Comparison of ENCODE assay signal across 28 cellular contexts in genomic region chr2:177188482-177189469, GRCh38.
"Had no signal": no experiment of that assay in that cellular context is flagged by ENCODE, and none has a peak within 500 bp of the region (broad histone marks: within the 10 kb centered on the region; RNA-seq: fewer than 3 reads in every experiment).

No MANE protein-coding gene starts in this region.

- ATAC-seq: activated naive CD8-positive, alpha-beta T cell treated with anti-CD3 and anti-CD28 coated beads, Interleukin-2, amount 50 U/mL, for 24 hours; activated T-cell treated with anti-CD3 and anti-CD28 coated beads, Interleukin-2, amount 50 U/mL, for 4 hours; activated T-helper 17 cell treated with anti-CD3 and anti-CD28 coated beads, Interleukin-2, amount 50 U/mL, for 72 hours; foreskin keratinocyte; naive thymus-derived CD4-positive, alpha-beta T cell; stimulated activated naive B cell treated with anti-CD40 and anti-IgM and Interleukin-4, amounts not matched to agents 10 μg/mL and 1 μg/mL and 100 μg/mL, for 72 hours; T-cell had no signal

- H3K27ac ChIP-seq: esophagus muscularis mucosa, foreskin keratinocyte, parathyroid adenoma, suprapubic skin, tibial artery had no signal

- H3K4me1 ChIP-seq: foreskin keratinocyte, parathyroid adenoma, suprapubic skin, tibial artery had no signal

- H3K27me3 Mint-ChIP-seq: activated naive CD4-positive, alpha-beta T cell treated with anti-CD3 and anti-CD28 coated beads, Interleukin-2, amount 50 U/mL, for 24 hours; activated naive CD8-positive, alpha-beta T cell treated with anti-CD3 and anti-CD28 coated beads, Interleukin-2, amount 50 U/mL, for 24 hours; activated T-helper 17 cell treated with anti-CD3 and anti-CD28 coated beads, Interleukin-2, amount 50 U/mL, for 72 hours; dendritic cell treated with granulocyte-macrophage colony-stimulating factor and Interleukin-4, amounts not matched to agents 40 ng/mL and 50 ng/mL, for 4 days; stimulated activated naive B cell treated with anti-CD40 and anti-IgM and Interleukin-4, amounts not matched to agents 10 μg/mL and 1 μg/mL and 100 μg/mL, for 72 hours had no signal

- H3K4me3 Mint-ChIP-seq: activated naive CD4-positive, alpha-beta T cell treated with anti-CD3 and anti-CD28 coated beads, Interleukin-2, amount 50 U/mL, for 24 hours; activated naive CD8-positive, alpha-beta T cell treated with anti-CD3 and anti-CD28 coated beads, Interleukin-2, amount 50 U/mL, for 24 hours; activated T-cell treated with anti-CD3 and anti-CD28 coated beads, Interleukin-2, amount 50 U/mL, for 4 hours; activated T-helper 17 cell treated with anti-CD3 and anti-CD28 coated beads, Interleukin-2, amount 50 U/mL, for 72 hours; dendritic cell treated with granulocyte-macrophage colony-stimulating factor and Interleukin-4, amounts not matched to agents 40 ng/mL and 50 ng/mL, for 4 days; naive thymus-derived CD4-positive, alpha-beta T cell; neural crest cell; stimulated activated naive B cell treated with anti-CD40 and anti-IgM and Interleukin-4, amounts not matched to agents 10 μg/mL and 1 μg/mL and 100 μg/mL, for 72 hours; T-cell; T-helper 2 cell treated with Interferon-gamma antibody and Interleukin-4, amounts not matched to agents 5 μg/mL and 100 μg/mL, for 36 hours had no signal

- H3K36me3 Mint-ChIP-seq: activated naive CD4-positive, alpha-beta T cell treated with anti-CD3 and anti-CD28 coated beads, Interleukin-2, amount 50 U/mL, for 24 hours; stimulated activated naive B cell treated with anti-CD40 and anti-IgM and Interleukin-4, amounts not matched to agents 10 μg/mL and 1 μg/mL and 100 μg/mL, for 72 hours; T-cell had no signal

- DNase-seq: activated CD4-positive, alpha-beta T cell treated with anti-CD3 and anti-CD28 coated beads for 4 hours; activated CD4-positive, alpha-beta T cell treated with anti-CD3 and anti-CD28 coated beads, Interleukin-2, amount 50 U/mL, for 4 hours; activated CD8-positive, alpha-beta memory T cell treated with anti-CD3 and anti-CD28 coated beads for 24 hours; activated gamma-delta T cell treated with Interleukin-2 at 50 U/mL for 16 hours; activated naive CD8-positive, alpha-beta T cell treated with anti-CD3 and anti-CD28 coated beads, Interleukin-2, amount 50 U/mL, for 24 hours; activated T-cell treated with anti-CD3 and anti-CD28 coated beads, Interleukin-2, amount 50 U/mL, for 4 hours; amygdala; central memory CD4-positive, alpha-beta T cell; effector CD4-positive, alpha-beta T cell; foreskin keratinocyte; heart right ventricle; left ventricle myocardium superior; naive thymus-derived CD4-positive, alpha-beta T cell; occipital lobe; right cardiac atrium; stimulated activated CD4-positive, alpha-beta T cell treated with anti-CD3 and anti-CD28 coated beads, Interleukin-15, amount 100 ng/mL, for 24 hours; stimulated activated CD4-positive, alpha-beta T cell treated with anti-CD3 and anti-CD28 coated beads, Interleukin-2, amount 100 ng/mL, for 24 hours; stimulated activated naive B cell treated with anti-CD40 and anti-IgM and Interleukin-4, amounts not matched to agents 10 μg/mL and 1 μg/mL and 100 μg/mL, for 72 hours; T-cell; tibial artery had no signal

- H3K27ac Mint-ChIP-seq: activated naive CD4-positive, alpha-beta T cell treated with anti-CD3 and anti-CD28 coated beads, Interleukin-2, amount 50 U/mL, for 24 hours; activated naive CD8-positive, alpha-beta T cell treated with anti-CD3 and anti-CD28 coated beads, Interleukin-2, amount 50 U/mL, for 24 hours; activated T-helper 17 cell treated with anti-CD3 and anti-CD28 coated beads, Interleukin-2, amount 50 U/mL, for 72 hours; dendritic cell treated with granulocyte-macrophage colony-stimulating factor and Interleukin-4, amounts not matched to agents 40 ng/mL and 50 ng/mL, for 4 days; naive thymus-derived CD4-positive, alpha-beta T cell; stimulated activated naive B cell treated with anti-CD40 and anti-IgM and Interleukin-4, amounts not matched to agents 10 μg/mL and 1 μg/mL and 100 μg/mL, for 72 hours; T-cell; T-helper 2 cell treated with Interferon-gamma antibody and Interleukin-4, amounts not matched to agents 5 μg/mL and 100 μg/mL, for 36 hours had no signal

- H3K27me3 ChIP-seq: esophagus muscularis mucosa, foreskin keratinocyte, heart right ventricle, suprapubic skin, tibial artery had no signal

- H3K9me3 ChIP-seq: esophagus muscularis mucosa, heart right ventricle, suprapubic skin, tibial artery had no signal

- H3K9me3 Mint-ChIP-seq: activated naive CD4-positive, alpha-beta T cell treated with anti-CD3 and anti-CD28 coated beads, Interleukin-2, amount 50 U/mL, for 24 hours; activated naive CD8-positive, alpha-beta T cell treated with anti-CD3 and anti-CD28 coated beads, Interleukin-2, amount 50 U/mL, for 24 hours; activated T-cell treated with anti-CD3 and anti-CD28 coated beads, Interleukin-2, amount 50 U/mL, for 4 hours; activated T-helper 17 cell treated with anti-CD3 and anti-CD28 coated beads, Interleukin-2, amount 50 U/mL, for 72 hours; dendritic cell treated with granulocyte-macrophage colony-stimulating factor and Interleukin-4, amounts not matched to agents 40 ng/mL and 50 ng/mL, for 4 days; neural crest cell; stimulated activated naive B cell treated with anti-CD40 and anti-IgM and Interleukin-4, amounts not matched to agents 10 μg/mL and 1 μg/mL and 100 μg/mL, for 72 hours; T-cell; T-helper 2 cell treated with Interferon-gamma antibody and Interleukin-4, amounts not matched to agents 5 μg/mL and 100 μg/mL, for 36 hours had no signal

- H3K36me3 ChIP-seq: esophagus muscularis mucosa, heart right ventricle, suprapubic skin, tibial artery had no signal

- H3K4me1 Mint-ChIP-seq: activated naive CD4-positive, alpha-beta T cell treated with anti-CD3 and anti-CD28 coated beads, Interleukin-2, amount 50 U/mL, for 24 hours; activated T-helper 17 cell treated with anti-CD3 and anti-CD28 coated beads, Interleukin-2, amount 50 U/mL, for 72 hours; stimulated activated naive B cell treated with anti-CD40 and anti-IgM and Interleukin-4, amounts not matched to agents 10 μg/mL and 1 μg/mL and 100 μg/mL, for 72 hours had no signal

- H3K4me3 ChIP-seq: esophagus muscularis mucosa, heart right ventricle, suprapubic skin, tibial artery had no signal
